Comparison of ENCODE assay signal across 21 cellular contexts in genomic region chr2:234565842-234566619, GRCh38.
DNase-seq lines count a peak whose midpoint lies in the region; ATAC-seq, FAIRE-seq and TF ChIP-seq lines count a peak whose summit lies in the region.
"Had no signal": no experiment of that assay in that cellular context is flagged by ENCODE, and none has a peak within 500 bp of the region (broad histone marks: within the 10 kb centered on the region; RNA-seq: fewer than 3 reads in every experiment).

No MANE protein-coding gene starts in this region.

- TF ChIP-seq EP300 in HepG2 (IDR thresholded peaks at IDR 0.05; ENCODE audit: low read depth in 2 of 2, low read length in 2 of 2) (no peak), HepG2 (CRISPR knock-in tag; IDR thresholded peaks at IDR 0.05; ENCODE audit: borderline replicate concordance) (no peak)

- no TSS peak for BruUV-seq in HepG2 (replicated peaks; lab: Mats Ljungman, UMichigan)

- H4K20me1 ChIP-seq in HepG2 (ENCODE audit: insufficient read depth, low read length) (no peaks in the 10 kb centered on the region), neural progenitor cell (ENCODE audit: low read depth) (no peaks in the 10 kb centered on the region)

- H3K4me3 Mint-ChIP-seq in endodermal cell (no peak overlapping the region), neural progenitor cell (no peak overlapping the region)
- H3K4me3 Mint-ChIP-seq: CD8-positive, alpha-beta memory T cell had no signal

- H3K27me3 Mint-ChIP-seq in endodermal cell (ENCODE audit: insufficient read depth) (no peaks in the 10 kb centered on the region), neural progenitor cell (ENCODE audit: insufficient read depth, low read depth) (peaks cover 8% of the 10 kb centered on the region)

- DNase-seq in HepG2 (ENCODE audit: low spot score), result peak; percentile 46
- DNase-seq in right lobe of liver, result no peak
- no peak for DNase-seq in endodermal cell
- DNase-seq in neural progenitor cell (ENCODE audit: low spot score), result no peak
- no peak for DNase-seq in occipital lobe (lab: John Stamatoyannopoulos, UW)
- DNase-seq in HEK293T (ENCODE audit: extremely low spot score), result no peak
- DNase-seq in stimulated activated naive CD4-positive, alpha-beta T cell (lab: John Stamatoyannopoulos, UW), result no peak
- DNase-seq in C1 segment of cervical spinal cord (lab: John Stamatoyannopoulos, UW), result no peak
- DNase-seq: CD8-positive, alpha-beta memory T cell; DMS53; NCI-H1436; NCI-H2029; NCI-H2171; NCI-H526; PC-3; RPMI8226; SIG-M5 had no signal

- peak; percentile 76 for ATAC-seq in HepG2
- ATAC-seq in right lobe of liver, result no peak
- ATAC-seq: PC-3 had no signal

- H3K27ac ChIP-seq in HepG2 (ENCODE audit: extremely low read length, insufficient read depth, low read length), result no peak overlapping the region
- no peak overlapping the region for H3K27ac ChIP-seq in right lobe of liver
- peak overlapping the region; percentile 76 for H3K27ac ChIP-seq in endodermal cell (ENCODE audit: low read depth, low read length)
- no peak overlapping the region for H3K27ac ChIP-seq in neural progenitor cell
- H3K27ac ChIP-seq: KMS-11 had no signal

- peaks cover 5% of the 10 kb centered on the region for H3K4me1 Mint-ChIP-seq in endodermal cell
- H3K4me1 Mint-ChIP-seq in neural progenitor cell, result peaks cover 50% of the 10 kb centered on the region
- H3K4me1 Mint-ChIP-seq: CD8-positive, alpha-beta memory T cell had no signal

- FAIRE-seq in HepG2 (lab: Jason Lieb, UNC), result peak; percentile 75
- FAIRE-seq: GM12892, GM18507, H1 had no signal

- no peaks in the 10 kb centered on the region for H3F3A ChIP-seq in neural progenitor cell (ENCODE audit: low read depth)

- TF ChIP-seq POLR2A in HepG2 (IDR thresholded peaks at IDR 0.05; ENCODE audit: insufficient read depth in 1 of 2, low read depth in 2 of 2, low read length in 2 of 2) (no peak), right lobe of liver (IDR thresholded peaks at IDR 0.05) (no peak)

- no peak overlapping the region for H3K9ac ChIP-seq in HepG2 (ENCODE audit: insufficient read depth, low read depth, low read length)
- no peak overlapping the region for H3K9ac ChIP-seq in endodermal cell (ENCODE audit: extremely low read depth, low read length, poor library complexity, severe bottlenecking)
- no peak overlapping the region for H3K9ac ChIP-seq in neural progenitor cell
- H3K9ac ChIP-seq: KMS-11 had no signal

- H2AFZ ChIP-seq in HepG2 (ENCODE audit: low read length), result peak overlapping the region; percentile 66
- no peak overlapping the region for H2AFZ ChIP-seq in neural progenitor cell (replicated peaks)

- H3K27me3 ChIP-seq in HepG2 (ENCODE audit: control insufficient read depth in 1 of 2, insufficient read depth in 2 of 2, low read length in 2 of 2) (peaks cover 0 to 11% of the 10 kb centered on the region in 2 experiments; a peak in 3 of 5 replicates), right lobe of liver (no peaks in the 10 kb centered on the region), endodermal cell (ENCODE audit: control insufficient read depth, insufficient read depth, low read length, poor library complexity, severe bottlenecking) (no peaks in the 10 kb centered on the region), neural progenitor cell (no peaks in the 10 kb centered on the region)

- H3K36me3 Mint-ChIP-seq in endodermal cell (ENCODE audit: low read depth), result peaks cover 2% of the 10 kb centered on the region
- H3K36me3 Mint-ChIP-seq in neural progenitor cell, result peaks cover 2% of the 10 kb centered on the region

- peak overlapping the region in 2 of 3 experiments; percentile 4 to 13; a peak in 2 of 6 replicates for H3K4me3 ChIP-seq in HepG2 (replicated peaks in 1 of 3; ENCODE audit: insufficient read depth in 1 of 3, low read depth in 2 of 3, low read length in 3 of 3)
- no peak overlapping the region for H3K4me3 ChIP-seq in right lobe of liver
- H3K4me3 ChIP-seq in endodermal cell (ENCODE audit: low read length), result no peak overlapping the region
- no peak overlapping the region for H3K4me3 ChIP-seq in neural progenitor cell

- intact Hi-C loops in HepG2 (cut with micrococcal nuclease; ENCODE audit: unreplicated experiment), result no loop called here
- intact Hi-C loops in right lobe of liver (cut with DNase I), result no loop called here

- no peaks in the 10 kb centered on the region for H3K36me3 ChIP-seq in HepG2 (replicated peaks in 1 of 2; ENCODE audit: control insufficient read depth in 1 of 2, insufficient read depth in 2 of 2, low read length in 2 of 2)
- no peaks in the 10 kb centered on the region for H3K36me3 ChIP-seq in right lobe of liver
- H3K36me3 ChIP-seq in endodermal cell (ENCODE audit: control insufficient read depth, insufficient read depth, low read length), result no peaks in the 10 kb centered on the region
- no peaks in the 10 kb centered on the region for H3K36me3 ChIP-seq in neural progenitor cell

- no peaks in the 10 kb centered on the region for H3K9me3 ChIP-seq in HepG2 (ENCODE audit: low read length)
- no peaks in the 10 kb centered on the region for H3K9me3 ChIP-seq in right lobe of liver
- peaks cover 7% of the 10 kb centered on the region for H3K9me3 ChIP-seq in endodermal cell (ENCODE audit: control insufficient read depth, low read length)
- peaks cover 5% of the 10 kb centered on the region for H3K9me3 ChIP-seq in neural progenitor cell (ENCODE audit: low read depth)

- in situ Hi-C loops in HepG2 (cut with HindIII; ENCODE audit: extremely low pct_ligation_motif_present, low pct_unique_long_range_greater_than_20kb), result no loop called here

- POLR2A ChIA-PET in HepG2 (lab: Yijun Ruan, JAX), result interaction anchor here (0.9 to 1.8 kb wide), 6 partner anchors 9 to 415 kb away, joined by 3 to 6 read pairs (median 4); no protein-coding TSS in a partner anchor
- POLR2A ChIA-PET in HEK293T (lab: Yijun Ruan, JAX), result no interaction called here

- H3K4me1 ChIP-seq in HepG2 (ENCODE audit: insufficient read depth, low read length), result peaks cover 33% of the 10 kb centered on the region
- H3K4me1 ChIP-seq in right lobe of liver, result no peaks in the 10 kb centered on the region
- no peaks in the 10 kb centered on the region for H3K4me1 ChIP-seq in endodermal cell (ENCODE audit: control insufficient read depth, insufficient read depth, low read length)
- peaks cover 12% of the 10 kb centered on the region for H3K4me1 ChIP-seq in neural progenitor cell

- H3K9me3 Mint-ChIP-seq in endodermal cell (peaks cover 10% of the 10 kb centered on the region), neural progenitor cell (peaks cover 15% of the 10 kb centered on the region)

- no peaks in the 10 kb centered on the region for H3K79me2 ChIP-seq in HepG2 (ENCODE audit: insufficient read depth, low read length)
- no peaks in the 10 kb centered on the region for H3K79me2 ChIP-seq in neural progenitor cell (ENCODE audit: low read depth)

- H3K4me2 ChIP-seq in HepG2 (ENCODE audit: low read depth, low read length), result peak overlapping the region; percentile 60
- no peak overlapping the region for H3K4me2 ChIP-seq in neural progenitor cell
- H3K4me2 ChIP-seq: KMS-11 had no signal

- TF ChIP-seq RAD21 in HepG2 (CRISPR knock-in tag; IDR thresholded peaks at IDR 0.05), result no peak

- WGBS in HepG2 (ENCODE audit: low lambda C conversion rate), result 21% methylated on average over 10 of the region's 10 CpGs
- WGBS in right lobe of liver (ENCODE audit: insufficient coverage, low coverage, low lambda C conversion rate, missing lambda C conversion rate), result 67% methylated on average over 10 of the region's 10 CpGs
- 66 to 72% methylated on average over 5 to 9 of the region's 10 CpGs for WGBS in endodermal cell (ENCODE audit: insufficient coverage in 1 of 2, insufficient read length in 1 of 2), 2 experiments

- TF ChIP-seq CTCF in HepG2 (CRISPR knock-in tag; IDR thresholded peaks at IDR 0.05) (no peak), right lobe of liver (IDR thresholded peaks at IDR 0.05) (no peak), endodermal cell (conservative IDR thresholded peaks at IDR 0.05) (no peak), neural progenitor cell (IDR thresholded peaks at IDR 0.05) (no peak)

- CTCF ChIA-PET in HepG2 (lab: Yijun Ruan, JAX; ENCODE audit: low intra/inter-chr PET ratio, low total read pairs), result no interaction called here
- CTCF ChIA-PET in HEK293T (lab: Yijun Ruan, JAX), result no interaction called here

- H3K27ac Mint-ChIP-seq in endodermal cell (no peak overlapping the region), neural progenitor cell (peak overlapping the region; percentile 93)
- H3K27ac Mint-ChIP-seq: CD8-positive, alpha-beta memory T cell had no signal

TF ChIP-seq in HepG2, 621 proteins besides CTCF, POLR2A, EP300 and RAD21 (continues in another document):
- TF ChIP-seq ZNF362 (CRISPR knock-in tag; IDR thresholded peaks at IDR 0.05; ENCODE audit: borderline replicate concordance), result peak; percentile 67
- TF ChIP-seq ZMYM4 (CRISPR knock-in tag; IDR thresholded peaks at IDR 0.05), result peak; percentile 63
- no peak for TF ChIP-seq ZNF781 (CRISPR knock-in tag; IDR thresholded peaks at IDR 0.05; ENCODE audit: borderline replicate concordance, not compliant biosample characterization)
- peak; percentile 37 for TF ChIP-seq CEBPG (CRISPR knock-in tag; IDR thresholded peaks at IDR 0.05)
- no peak for TF ChIP-seq IRF2 (CRISPR knock-in tag; IDR thresholded peaks at IDR 0.05)

TF ChIP-seq in HEK293T, 16 proteins besides CTCF, POLR2A, EP300 and RAD21:
- TF ChIP-seq L3MBTL2 (conservative IDR thresholded peaks at IDR 0.05) (no peak), FOXM1 (IDR thresholded peaks at IDR 0.05; ENCODE audit: borderline replicate concordance) (no peak), HDGF (IDR thresholded peaks at IDR 0.05; ENCODE audit: borderline replicate concordance) (no peak), ARNT (IDR thresholded peaks at IDR 0.05) (no peak), SUZ12 (IDR thresholded peaks at IDR 0.05) (no peak), SP1 (IDR thresholded peaks at IDR 0.05) (no peak), FOXK2 (IDR thresholded peaks at IDR 0.05) (no peak), LEF1 (IDR thresholded peaks at IDR 0.05; ENCODE audit: borderline replicate concordance) (no peak), ZNF384 (IDR thresholded peaks at IDR 0.05) (no peak), NFRKB (IDR thresholded peaks at IDR 0.05) (no peak)

Comparison
In these comparisons a context has a peak if more than half of its experiments do, and no peak if none do; other contexts are left out.
1. H3K4me3 ChIP-seq: peak in HepG2 (2 of 3); none in right lobe of liver (0 of 3), endodermal cell (single experiment) and neural progenitor cell (single experiment).